ENCODE assay signal across 13 cellular contexts in genomic region chr11:107545101-107545514, GRCh38. TPM values are rescaled to one million over a fixed set of nuclear protein-coding genes. Genes with fewer than 3 reads are reported as not detected.
DNase-seq lines count a peak whose midpoint lies in the region; ATAC-seq and TF ChIP-seq lines count a peak whose summit lies in the region.
"Had no signal": no experiment of that assay in that cellular context is flagged by ENCODE, and none has a peak within 500 bp of the region (broad histone marks: within the 10 kb centered on the region; RNA-seq: fewer than 3 reads in every experiment).

No MANE protein-coding gene starts in this region.

- BruUV-seq in mammary epithelial cell (replicated peaks; lab: Mats Ljungman, UMichigan), result no TSS peak

- dilution Hi-C loops in mammary epithelial cell (cut with HindIII; ENCODE audit: low sequenced_read_pairs), result no loop called here

- CTCF ChIA-PET in mammary epithelial cell (lab: Charles Lee; ENCODE audit: low non-redundant PET), result interaction anchor here (0.6 kb wide), 2 partner anchors 50 to 1934 kb away, joined by 3 read pairs; no protein-coding TSS in a partner anchor

- H3K36me3 ChIP-seq in mammary epithelial cell (ENCODE audit: insufficient read depth, low read length) (no peaks in the 10 kb centered on the region), right atrium auricular region (peaks cover 7% of the 10 kb centered on the region)

- no peak overlapping the region for H3K4me3 Mint-ChIP-seq in memory B cell
- H3K4me3 Mint-ChIP-seq: CD4-positive, CD25-positive, alpha-beta regulatory T cell had no signal

- H3K9me3 ChIP-seq in mammary epithelial cell (replicated peaks; ENCODE audit: insufficient read depth, low read length), result no peaks in the 10 kb centered on the region
- H3K9me3 ChIP-seq in right atrium auricular region, result no peaks in the 10 kb centered on the region

- intact Hi-C loops in mammary epithelial cell (cut with micrococcal nuclease), result no loop called here

- H3K27me3 Mint-ChIP-seq in memory B cell, result no peaks in the 10 kb centered on the region
- H3K27me3 Mint-ChIP-seq: CD4-positive, CD25-positive, alpha-beta regulatory T cell had no signal

- DNase-seq in EH (ENCODE audit: low read depth) (peak; percentile 55), mammary epithelial cell (peak; percentile 94), memory B cell (ENCODE audit: low spot score in 2 of 2) (no peak), GM19238 (ENCODE audit: insufficient read length, low spot score) (no peak), right atrium auricular region (ENCODE audit: low spot score) (no peak), omental fat pad (ENCODE audit: low spot score) (no peak)
- DNase-seq: activated CD4-positive, alpha-beta T cell treated with anti-CD3 and anti-CD28 coated beads for 48 hours; CD4-positive, CD25-positive, alpha-beta regulatory T cell; erythroblast; NCI-H2171 had no signal

- in situ Hi-C loops in mammary epithelial cell (cut with MboI; ENCODE audit: low sequenced_read_pairs in 2 of 2), result no loop called here

- H2AFZ ChIP-seq in mammary epithelial cell (ENCODE audit: low read depth, low read length), result peak overlapping the region; percentile 72

- H3K79me2 ChIP-seq in mammary epithelial cell (ENCODE audit: insufficient read depth, low read length), result no peaks in the 10 kb centered on the region

- H3K4me3 ChIP-seq in mammary epithelial cell (replicated peaks in 1 of 3; ENCODE audit: insufficient read depth in 1 of 3, low read depth in 2 of 3, low read length in 3 of 3), result peak overlapping the region in 1 of 3 experiments; percentile 26
- H3K4me3 ChIP-seq in right atrium auricular region, result no peak overlapping the region

- H3K27ac ChIP-seq in mammary epithelial cell (ENCODE audit: insufficient read depth, low read depth, low read length) (peak overlapping the region; percentile 90), right atrium auricular region (no peak overlapping the region)

- H3K9ac ChIP-seq in mammary epithelial cell (ENCODE audit: insufficient read depth, low read length), result peak overlapping the region; percentile 67

- ATAC-seq in HG03565 (IDR thresholded peaks at IDR 0.05; ENCODE audit: unreplicated experiment) (peak; percentile 38), memory B cell (ENCODE audit: low read depth) (no peak), GM18858 (IDR thresholded peaks at IDR 0.05; ENCODE audit: unreplicated experiment) (no peak), omental fat pad (ENCODE audit: low FRiP score) (no peak)

- peak overlapping the region; percentile 89 for H3K4me2 ChIP-seq in mammary epithelial cell (ENCODE audit: insufficient read depth, low read depth, low read length)

- TF ChIP-seq CTCF in mammary epithelial cell (conservative IDR thresholded peaks at IDR 0.05 in 1 of 2, IDR thresholded peaks at IDR 0.05 in 1 of 2; ENCODE audit: extremely low read depth in 1 of 2, insufficient read depth in 1 of 2, low read depth in 1 of 2, low read length in 2 of 2), result no peak
- no peak for TF ChIP-seq CTCF in right atrium auricular region (IDR thresholded peaks at IDR 0.05)
- TF ChIP-seq CTCF in omental fat pad (IDR thresholded peaks at IDR 0.05), result no peak

- H3K36me3 Mint-ChIP-seq in memory B cell, result peaks cover 26% of the 10 kb centered on the region

- no peaks in the 10 kb centered on the region for H3K9me3 Mint-ChIP-seq in memory B cell
- H3K9me3 Mint-ChIP-seq: activated naive CD4-positive, alpha-beta T cell treated with anti-CD3 and anti-CD28 coated beads, Interleukin-2, amount 50 U/mL, for 72 hours; CD4-positive, CD25-positive, alpha-beta regulatory T cell had no signal

- H3K4me1 Mint-ChIP-seq in memory B cell, result no peaks in the 10 kb centered on the region

- WGBS in mammary epithelial cell (ENCODE audit: low coverage, missing lambda C conversion rate), result 0% methylated on average over 1 of the region's 1 CpG

- H3K27ac Mint-ChIP-seq in memory B cell, result peak overlapping the region; percentile 82

- H4K20me1 ChIP-seq in mammary epithelial cell (ENCODE audit: insufficient read depth, low read length), result no peaks in the 10 kb centered on the region

- peaks cover 23% of the 10 kb centered on the region for H3K4me1 ChIP-seq in mammary epithelial cell (ENCODE audit: insufficient read depth, low read length)
- peaks cover 0 to 4% of the 10 kb centered on the region in 2 donors for H3K4me1 ChIP-seq in right atrium auricular region

- H3K27me3 ChIP-seq in mammary epithelial cell (ENCODE audit: insufficient read depth, low read length), result no peaks in the 10 kb centered on the region
- no peaks in the 10 kb centered on the region for H3K27me3 ChIP-seq in right atrium auricular region

RNA-seq across cellular contexts. Expression of gene ALKBH8, which starts 20.4 kb away (rescaled TPM):
- 1 to 10 TPM; 6.3 to 8.8 TPM for total RNA-seq in mammary epithelial cell
- polyA plus RNA-seq in mammary epithelial cell, result 3.9 TPM
- 5.8 TPM for polyA minus RNA-seq in mammary epithelial cell
- total RNA-seq in right atrium auricular region, result 1 to 10 TPM; 3.4 to 4.9 TPM
- 10 to 100 TPM in 1 of 4 donors, 1 to 10 TPM in 3; 4.4 to 11.8 (median 7.1) TPM for total RNA-seq in omental fat pad

RNA-seq across cellular contexts. Expression of gene ELMOD1, which starts 45.8 kb away (rescaled TPM):
- total RNA-seq in mammary epithelial cell (under 1 TPM; 0.17 to 0.21 TPM), right atrium auricular region (10 to 100 TPM in 1 of 2 donors, 1 to 10 TPM in 1; 4.2 to 10.4 TPM), omental fat pad (not detected)
- 0.03 TPM for polyA plus RNA-seq in mammary epithelial cell
- polyA minus RNA-seq in mammary epithelial cell, result not detected
- total RNA-seq: activated naive CD4-positive, alpha-beta T cell treated with anti-CD3 and anti-CD28 coated beads, Interleukin-2, amount 50 U/mL, for 72 hours; CD4-positive, CD25-positive, alpha-beta regulatory T cell had no signal
- polyA plus RNA-seq: CD4-positive, CD25-positive, alpha-beta regulatory T cell had no signal

Comparison
In these comparisons a context has a peak if more than half of its experiments do, and no peak if none do; other contexts are left out.
1. DNase-seq: peak in EH (single experiment) and mammary epithelial cell (single experiment); none in memory B cell (0 of 2), GM19238 (single experiment), right atrium auricular region (single experiment) and omental fat pad (single experiment).
2. RNA of gene ELMOD1, which starts 45.8 kb away (total RNA-seq): 4.2 to 10.4 TPM in right atrium auricular region; 0.17 to 0.21 TPM in mammary epithelial cell and not detected in omental fat pad; every median in the first group is over 4 times any median in the second.